In genomic region chr22:33684059-33684458, GRCh38 we compare ENCODE assay signal across 25 cellular contexts.
"Had no signal": no experiment of that assay in that cellular context is flagged by ENCODE, and none has a peak within 500 bp of the region (broad histone marks: within the 10 kb centered on the region; RNA-seq: fewer than 3 reads in every experiment).

No MANE protein-coding gene starts in this region.

- H3K9me3 ChIP-seq: MG63, SJSA1 had no signal

- ATAC-seq: HepG2, Panc1, PC-3 had no signal

- H3K4me3 ChIP-seq: MG63, SJSA1, SK-N-MC had no signal

- H3K36me3 ChIP-seq: MG63, SJSA1 had no signal

- H3K4me1 ChIP-seq: SJSA1 had no signal

- FAIRE-seq: HepG2 had no signal

- H3K27me3 ChIP-seq: MG63, SJSA1 had no signal

- DNase-seq: IMR-90, Karpas-422, KG1, MG63, NCI-H1092, NCI-H1105 treated with DMSO at 0.1 percent for 48 hours, NCI-H1417 treated with DMSO at 0.1 percent for 48 hours, NCI-H146, NCI-H1694 treated with DMSO at 0.1 percent for 48 hours, NCI-H2029, NCI-H2081 treated with DMSO at 0.1 percent for 48 hours, NCI-H2171, NCI-H226, NCI-H446, NCI-H510A, NCI-H524 treated with DMSO at 0.1 percent for 48 hours, NCI-H69, NCI-H774, PC-3, SIG-M5 had no signal

- H3K27ac ChIP-seq: RWPE1, SJSA1, SK-N-MC had no signal
